In the genomic region with DNA sequence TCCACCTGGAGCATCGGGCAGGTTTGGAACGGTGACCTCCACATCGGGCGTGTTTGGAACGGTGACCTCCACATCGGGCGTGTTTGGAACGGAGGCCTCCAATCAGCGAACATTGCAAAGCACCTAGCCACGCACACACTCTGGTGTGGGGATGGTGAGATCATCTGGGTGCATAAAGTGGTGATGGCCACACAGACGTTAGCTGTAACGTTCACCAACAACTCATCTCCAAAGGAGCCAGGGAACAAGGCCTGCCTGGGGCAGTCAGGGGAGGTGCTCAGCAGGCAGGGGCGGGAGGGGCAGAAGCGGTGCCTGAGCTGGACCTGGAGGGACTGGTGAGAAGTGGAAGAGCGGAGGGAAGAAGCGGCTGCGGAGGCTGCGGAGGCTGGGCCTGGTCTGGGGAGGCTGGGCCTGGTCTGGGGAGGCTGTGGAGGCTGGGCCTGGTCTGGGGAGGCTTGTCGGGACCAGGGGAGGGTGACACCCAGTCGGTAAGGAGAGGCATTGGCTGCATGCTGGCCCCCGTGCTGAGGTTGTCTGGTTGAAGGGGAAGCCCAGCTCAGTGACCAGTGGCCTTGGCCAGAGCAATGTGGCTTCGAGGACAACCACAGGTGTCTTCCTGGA, we compare ENCODE assay signal across 1 cellular context.
TF ChIP-seq lines count a peak whose summit lies in the region.

No MANE protein-coding gene starts in this region.

TF ChIP-seq in GM12878, 131 proteins besides CTCF, POLR2A, EP300 and RAD21:
- TF ChIP-seq, protein P1, sequence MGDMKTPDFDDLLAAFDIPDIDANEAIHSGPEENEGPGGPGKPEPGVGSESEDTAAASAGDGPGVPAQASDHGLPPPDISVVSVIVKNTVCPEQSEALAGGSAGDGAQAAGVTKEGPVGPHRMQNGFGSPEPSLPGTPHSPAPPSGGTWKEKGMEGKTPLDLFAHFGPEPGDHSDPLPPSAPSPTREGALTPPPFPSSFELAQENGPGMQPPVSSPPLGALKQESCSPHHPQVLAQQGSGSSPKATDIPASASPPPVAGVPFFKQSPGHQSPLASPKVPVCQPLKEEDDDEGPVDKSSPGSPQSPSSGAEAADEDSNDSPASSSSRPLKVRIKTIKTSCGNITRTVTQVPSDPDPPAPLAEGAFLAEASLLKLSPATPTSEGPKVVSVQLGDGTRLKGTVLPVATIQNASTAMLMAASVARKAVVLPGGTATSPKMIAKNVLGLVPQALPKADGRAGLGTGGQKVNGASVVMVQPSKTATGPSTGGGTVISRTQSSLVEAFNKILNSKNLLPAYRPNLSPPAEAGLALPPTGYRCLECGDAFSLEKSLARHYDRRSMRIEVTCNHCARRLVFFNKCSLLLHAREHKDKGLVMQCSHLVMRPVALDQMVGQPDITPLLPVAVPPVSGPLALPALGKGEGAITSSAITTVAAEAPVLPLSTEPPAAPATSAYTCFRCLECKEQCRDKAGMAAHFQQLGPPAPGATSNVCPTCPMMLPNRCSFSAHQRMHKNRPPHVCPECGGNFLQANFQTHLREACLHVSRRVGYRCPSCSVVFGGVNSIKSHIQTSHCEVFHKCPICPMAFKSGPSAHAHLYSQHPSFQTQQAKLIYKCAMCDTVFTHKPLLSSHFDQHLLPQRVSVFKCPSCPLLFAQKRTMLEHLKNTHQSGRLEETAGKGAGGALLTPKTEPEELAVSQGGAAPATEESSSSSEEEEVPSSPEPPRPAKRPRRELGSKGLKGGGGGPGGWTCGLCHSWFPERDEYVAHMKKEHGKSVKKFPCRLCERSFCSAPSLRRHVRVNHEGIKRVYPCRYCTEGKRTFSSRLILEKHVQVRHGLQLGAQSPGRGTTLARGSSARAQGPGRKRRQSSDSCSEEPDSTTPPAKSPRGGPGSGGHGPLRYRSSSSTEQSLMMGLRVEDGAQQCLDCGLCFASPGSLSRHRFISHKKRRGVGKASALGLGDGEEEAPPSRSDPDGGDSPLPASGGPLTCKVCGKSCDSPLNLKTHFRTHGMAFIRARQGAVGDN (IDR thresholded peaks at IDR 0.05) = peak; percentile 51; the same call in 1 of the 2 replicates
- no peak for TF ChIP-seq CHD4 (IDR thresholded peaks at IDR 0.05)
- peak; percentile 71 for TF ChIP-seq MLLT1 (IDR thresholded peaks at IDR 0.05)
TF ChIP-seq in GM12878: peak in this region for 2.
